30 cellular contexts compared by ENCODE assay signal in genomic region chr2:235085476-235085875, GRCh38.
"Had no signal": no experiment of that assay in that cellular context is flagged by ENCODE, and none has a peak within 500 bp of the region (broad histone marks: within the 10 kb centered on the region; RNA-seq: fewer than 3 reads in every experiment).

No MANE protein-coding gene starts in this region.

- H3K4me1 ChIP-seq: colonic mucosa, gastrocnemius medialis, pancreas, prostate gland, vagina had no signal

- H3K9me3 ChIP-seq: colonic mucosa, esophagus squamous epithelium, gastrocnemius medialis, pancreas, prostate gland, sigmoid colon, vagina had no signal

- DNase-seq: activated CD4-positive, alpha-beta memory T cell treated with anti-CD3 and anti-CD28 coated beads for 36 hours; activated CD4-positive, alpha-beta T cell treated with anti-CD3 and anti-CD28 coated beads, Interleukin-2, amount 10 ng/mL, durations not matched to agents 24 days and 14 days; activated CD4-positive, CD25-positive, alpha-beta regulatory T cell treated with anti-CD3 and anti-CD28 coated beads, Interleukin-2, amount 50 U/mL, for 72 hours; activated CD8-positive, alpha-beta memory T cell treated with anti-CD3 and anti-CD28 coated beads, Interleukin-2, amount 50 U/mL, for 4 hours; activated gamma-delta T cell treated with Interleukin-2 at 50 U/mL for 16 hours; activated naive CD4-positive, alpha-beta T cell treated with anti-CD3 and anti-CD28 coated beads, Interleukin-2, amount 50 U/mL, for 16 hours; activated T-cell treated with anti-CD3 and anti-CD28 coated beads, Interleukin-2, amount 50 U/mL, for 24 hours; colonic mucosa; endodermal cell; esophagus squamous epithelium; gastrocnemius medialis; glutamatergic neuron; left colon; mammary epithelial cell; midbrain; naive thymus-derived CD4-positive, alpha-beta T cell; nucleus accumbens; pancreas; sigmoid colon; stimulated activated CD4-positive, alpha-beta T cell treated with anti-CD3 and anti-CD28 coated beads, Interleukin-1b, Interleukin-23, amount 100 ng/mL, for 48 hours; stimulated activated CD4-positive, alpha-beta T cell treated with anti-CD3 and anti-CD28 coated beads, Interleukin-4, amount 100 ng/mL, for 4 hours; stimulated activated CD8-positive, alpha-beta memory T cell treated with anti-CD3 and anti-CD28 coated beads, Interleukin-4, amount 100 ng/mL, for 48 hours; stimulated activated naive CD8-positive, alpha-beta T cell treated with anti-CD3 and anti-CD28 coated beads, Interleukin-15, amount 100 ng/mL, for 72 hours; substantia nigra; T-helper 2 cell had no signal

- ATAC-seq: gastrocnemius medialis; left colon; naive thymus-derived CD4-positive, alpha-beta T cell; pancreas; stimulated activated memory B cell treated with anti-CD40 and anti-IgM and Interleukin-4, amounts not matched to agents 10 μg/mL and 1 μg/mL and 100 μg/mL, for 72 hours; stimulated activated naive CD8-positive, alpha-beta T cell treated with anti-CD3 and anti-CD28 coated beads, Interleukin-15, amount 100 ng/mL, for 72 hours had no signal

- H3K27me3 ChIP-seq: colonic mucosa, gastrocnemius medialis, pancreas, sigmoid colon, vagina had no signal

- H3K27ac ChIP-seq: colonic mucosa, epithelial cell of prostate, esophagus squamous epithelium, gastrocnemius medialis, pancreas, prostate gland, sigmoid colon, vagina had no signal

- H3K36me3 ChIP-seq: colonic mucosa, esophagus squamous epithelium, gastrocnemius medialis, pancreas, prostate gland, sigmoid colon, vagina had no signal

- H3K4me3 ChIP-seq: colonic mucosa, esophagus squamous epithelium, gastrocnemius medialis, pancreas, prostate gland, sigmoid colon, smooth muscle cell, vagina had no signal
